In the genomic region with DNA sequence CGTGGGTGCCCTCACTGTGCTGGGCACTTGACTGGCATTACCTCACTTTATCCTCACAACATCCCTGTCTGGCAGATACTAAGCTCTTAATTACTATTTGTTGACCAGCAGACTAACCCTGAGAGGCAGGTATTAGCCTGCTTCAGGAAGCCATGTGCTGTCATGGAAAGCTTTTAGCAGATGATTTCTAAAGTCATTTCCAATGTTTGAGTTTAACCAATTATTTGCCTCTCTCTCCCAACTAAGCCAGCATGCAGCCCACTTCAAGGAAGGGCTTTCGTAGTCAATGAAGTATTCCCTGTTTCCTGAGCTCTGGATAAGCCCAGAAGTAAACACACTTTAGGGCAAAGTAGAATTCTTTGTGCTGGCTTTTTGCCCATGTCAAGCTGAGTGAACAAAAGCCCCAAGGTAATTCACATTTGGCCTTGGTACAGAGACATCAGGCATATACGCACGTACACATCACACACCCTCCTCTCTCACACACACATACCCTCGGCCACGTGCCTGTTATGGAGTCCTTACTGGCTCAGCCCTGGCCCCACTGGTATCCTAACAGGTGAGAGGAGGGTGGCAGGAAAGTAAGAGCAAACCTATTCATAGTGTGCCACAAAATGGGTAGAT, we compare ENCODE assay signal across 11 cellular contexts.
A peak's percentile ranks its signal among the peaks of the same experiment; 100 is the strongest.
DNase-seq lines count a peak whose midpoint lies in the region; ATAC-seq, FAIRE-seq and TF ChIP-seq lines count a peak whose summit lies in the region.
"Had no signal": no experiment of that assay in that cellular context is flagged by ENCODE, and none has a peak within 500 bp of the region (broad histone marks: within the 10 kb centered on the region; RNA-seq: fewer than 3 reads in every experiment).

No MANE protein-coding gene starts in this region.

- no peak for ATAC-seq in HG02798 (IDR thresholded peaks at IDR 0.05; ENCODE audit: poor library complexity, unreplicated experiment)
- no peak for ATAC-seq in HG03442 (IDR thresholded peaks at IDR 0.05; ENCODE audit: unreplicated experiment)
- ATAC-seq: gastrocnemius medialis had no signal

- H3K4me1 ChIP-seq in hepatocyte (ENCODE audit: insufficient read depth) (peaks cover 5% of the 10 kb centered on the region), thyroid gland (no peaks in the 10 kb centered on the region)
- H3K4me1 ChIP-seq: gastrocnemius medialis had no signal

- H2AFZ ChIP-seq in hepatocyte, result no peak overlapping the region

- H3K79me2 ChIP-seq in hepatocyte, result no peaks in the 10 kb centered on the region

- no peak for TF ChIP-seq POLR2A in thyroid gland (IDR thresholded peaks at IDR 0.05)
- no peak for TF ChIP-seq POLR2A in GM12892 (IDR thresholded peaks at IDR 0.05; ENCODE audit: low read depth, low read length)

- H3K27ac ChIP-seq in hepatocyte, result peak overlapping the region; percentile 56
- H3K27ac ChIP-seq in thyroid gland, result no peak overlapping the region
- H3K27ac ChIP-seq: gastrocnemius medialis had no signal

- H3K4me3 ChIP-seq in hepatocyte (no peak overlapping the region), thyroid gland (replicated peaks in 1 of 3) (no peak overlapping the region)
- H3K4me3 ChIP-seq: gastrocnemius medialis had no signal

- no peak for FAIRE-seq in GM12892 (lab: Jason Lieb, UNC)
- FAIRE-seq: A204.1, urothelium cell line had no signal

- H3K27me3 ChIP-seq in hepatocyte (no peaks in the 10 kb centered on the region), thyroid gland (no peaks in the 10 kb centered on the region)
- H3K27me3 ChIP-seq: gastrocnemius medialis had no signal

- H4K20me1 ChIP-seq in hepatocyte (ENCODE audit: insufficient read depth, poor library complexity, severe bottlenecking), result no peaks in the 10 kb centered on the region

- 34% methylated on average over 6 of the region's 6 CpGs for WGBS in hepatocyte (ENCODE audit: low lambda C conversion rate, missing lambda C conversion rate)
- WGBS in thyroid gland, 2 donors, result 21 to 31% methylated on average over 6 of the region's 6 CpGs

- DNase-seq in NCI-H2171 treated with DMSO at 0.1 percent for 48 hours (lab: John Stamatoyannopoulos, UW), result peak; percentile 15
- DNase-seq in NCI-H2171 (lab: John Stamatoyannopoulos, UW), result no peak
- peak; percentile 98 for DNase-seq in NCI-H748 (lab: John Stamatoyannopoulos, UW; ENCODE audit: unreplicated experiment)
- peak; percentile 45 for DNase-seq in hepatocyte (ENCODE audit: low spot score)
- DNase-seq in thyroid gland, result peak; percentile 12 to 30
- DNase-seq in GM12892 (ENCODE audit: insufficient read length), result no peak
- DNase-seq: gastrocnemius medialis had no signal

- intact Hi-C loops in thyroid gland (cut with DNase I), result no loop called here

- TF ChIP-seq CTCF in hepatocyte (IDR thresholded peaks at IDR 0.05; ENCODE audit: poor library complexity), result no peak
- TF ChIP-seq CTCF in thyroid gland (IDR thresholded peaks at IDR 0.05), result no peak

- no peaks in the 10 kb centered on the region for H3K9me2 ChIP-seq in hepatocyte (replicated peaks; ENCODE audit: insufficient read depth)

- no peaks in the 10 kb centered on the region for H3K9me3 ChIP-seq in hepatocyte (ENCODE audit: low read depth)
- H3K9me3 ChIP-seq in thyroid gland, result no peaks in the 10 kb centered on the region
- H3K9me3 ChIP-seq: gastrocnemius medialis had no signal

- H3K36me3 ChIP-seq in hepatocyte (replicated peaks; ENCODE audit: insufficient read depth, low read depth), result no peaks in the 10 kb centered on the region
- no peaks in the 10 kb centered on the region for H3K36me3 ChIP-seq in thyroid gland
- H3K36me3 ChIP-seq: gastrocnemius medialis had no signal

- no peak overlapping the region for H3K4me2 ChIP-seq in hepatocyte

Comparison
In these comparisons a context has a peak if more than half of its experiments do, and no peak if none do; other contexts are left out.
1. DNase-seq: peak in NCI-H2171 treated with DMSO at 0.1 percent for 48 hours (single experiment), NCI-H748 (single experiment), hepatocyte (single experiment) and thyroid gland (2 of 2); none in NCI-H2171 (single experiment) and GM12892 (single experiment).